ENCODE assay signal across 9 cellular contexts in genomic region chr3:4986175-4986610, GRCh38. TPM values are rescaled to one million over a fixed set of nuclear protein-coding genes. Genes with fewer than 3 reads are reported as not detected.
A peak's percentile ranks its signal among the peaks of the same experiment; 100 is the strongest.
DNase-seq lines count a peak whose midpoint lies in the region; ATAC-seq, FAIRE-seq and TF ChIP-seq lines count a peak whose summit lies in the region.
"Had no signal": no experiment of that assay in that cellular context is flagged by ENCODE, and none has a peak within 500 bp of the region (broad histone marks: within the 10 kb centered on the region; RNA-seq: fewer than 3 reads in every experiment).

No MANE protein-coding gene starts in this region.

- no peak for FAIRE-seq in kidney (lab: Jason Lieb, UNC)

- peaks cover 46% of the 10 kb centered on the region for H3K4me1 Mint-ChIP-seq in activated naive CD8-positive, alpha-beta T cell treated with anti-CD3 and anti-CD28 coated beads, Interleukin-2, amount 10 ng/mL, durations not matched to agents 7 days and 5 days

- intact Hi-C loops in kidney (cut with DNase I) = no loop called here

- ATAC-seq in activated naive CD8-positive, alpha-beta T cell treated with anti-CD3 and anti-CD28 coated beads, Interleukin-2, amount 10 ng/mL, durations not matched to agents 7 days and 5 days (ENCODE audit: low read depth) = no peak
- ATAC-seq in HG03196 (IDR thresholded peaks at IDR 0.05; ENCODE audit: unreplicated experiment) = no peak

- no peaks in the 10 kb centered on the region for H3K9me3 Mint-ChIP-seq in activated naive CD8-positive, alpha-beta T cell treated with anti-CD3 and anti-CD28 coated beads, Interleukin-2, amount 10 ng/mL, durations not matched to agents 7 days and 5 days

- peak overlapping the region; percentile 26 to 36 for H3K4me3 ChIP-seq in kidney (ENCODE audit: low read length in 2 of 2)

- H3K9ac ChIP-seq in kidney (ENCODE audit: low read length in 2 of 2) = peak overlapping the region; percentile 1 to 87

- peaks cover 21 to 32% of the 10 kb centered on the region in 2 donors for H3K36me3 ChIP-seq in kidney (ENCODE audit: control insufficient read depth in 1 of 2, insufficient read depth in 2 of 2, low read length in 2 of 2)

- POLR2A ChIA-PET in activated naive CD8-positive, alpha-beta T cell treated with anti-CD3 and anti-CD28 coated beads, Interleukin-2, amount 10 ng/mL, durations not matched to agents 7 days and 5 days (lab: Charles Lee) = interaction anchor here (0.6 to 14.2 kb wide), 16 partner anchors 8 to 275 kb away, joined by 3 to 734 read pairs (median 10); partner anchors contain the start of gene BHLHE40

- H3K27ac Mint-ChIP-seq in activated naive CD8-positive, alpha-beta T cell treated with anti-CD3 and anti-CD28 coated beads, Interleukin-2, amount 10 ng/mL, durations not matched to agents 7 days and 5 days = peak overlapping the region; percentile 91

- H3K27ac ChIP-seq in kidney (ENCODE audit: low read depth in 2 of 2, low read length in 2 of 2) (peak overlapping the region; percentile 97), substantia nigra (ENCODE audit: low read depth, low read length, poor library complexity, severe bottlenecking) (peak overlapping the region; percentile 77)
- H3K27ac ChIP-seq: 22Rv1 had no signal

- peaks cover 48% of the 10 kb centered on the region for H3K36me3 Mint-ChIP-seq in activated naive CD8-positive, alpha-beta T cell treated with anti-CD3 and anti-CD28 coated beads, Interleukin-2, amount 10 ng/mL, durations not matched to agents 7 days and 5 days

- peak; percentile 71 for DNase-seq in DMS 273 (lab: John Stamatoyannopoulos, UW; ENCODE audit: unreplicated experiment)
- no peak for DNase-seq in DMS 273 treated with DMSO at 0.1 percent for 48 hours (lab: John Stamatoyannopoulos, UW)
- DNase-seq in activated naive CD8-positive, alpha-beta T cell treated with anti-CD3 and anti-CD28 coated beads, Interleukin-2, amount 10 ng/mL, durations not matched to agents 7 days and 5 days = no peak
- no peak for DNase-seq in kidney
- peak in 1 of 49 donors; percentile 31 for DNase-seq in substantia nigra (lab: John Stamatoyannopoulos, UW)
- DNase-seq in A172 (ENCODE audit: low spot score) = no peak
- no peak for DNase-seq in germinal center (ENCODE audit: low spot score)

- H3K27me3 Mint-ChIP-seq in activated naive CD8-positive, alpha-beta T cell treated with anti-CD3 and anti-CD28 coated beads, Interleukin-2, amount 10 ng/mL, durations not matched to agents 7 days and 5 days = no peaks in the 10 kb centered on the region

- peak overlapping the region; percentile 92 for H3K4me3 Mint-ChIP-seq in activated naive CD8-positive, alpha-beta T cell treated with anti-CD3 and anti-CD28 coated beads, Interleukin-2, amount 10 ng/mL, durations not matched to agents 7 days and 5 days

- peaks cover 14 to 26% of the 10 kb centered on the region in 2 donors for H3K4me1 ChIP-seq in kidney (ENCODE audit: control insufficient read depth in 1 of 2, insufficient read depth in 1 of 2, low read depth in 1 of 2, low read length in 2 of 2)

- no peak for TF ChIP-seq CTCF in kidney (IDR thresholded peaks at IDR 0.05; ENCODE audit: borderline replicate concordance, extremely low read depth, insufficient read depth)

- H3K9me3 ChIP-seq in kidney (ENCODE audit: control insufficient read depth in 1 of 2, low read length in 2 of 2) = no peaks in the 10 kb centered on the region

RNA-seq across cellular contexts. Expression of gene BHLHE40, which starts 7.0 kb away (rescaled TPM):
- 100 to 1,000 TPM; 208 to 225 TPM for total RNA-seq in activated naive CD8-positive, alpha-beta T cell treated with anti-CD3 and anti-CD28 coated beads, Interleukin-2, amount 10 ng/mL, durations not matched to agents 7 days and 5 days
- total RNA-seq in kidney = 147 TPM
- 39.4 TPM for polyA plus RNA-seq in kidney (ENCODE audit: insufficient read depth, low read depth, low replicate concordance)
- 91.4 and 96.0 TPM in 2 replicates for total RNA-seq in A172 (2014; rRNA removed; shearing (Covaris generic))
